In genomic region chr11:128664286-128664685, GRCh38 we compare ENCODE assay signal across 26 cellular contexts. TPM values are rescaled to one million over a fixed set of nuclear protein-coding genes. Genes with fewer than 3 reads are reported as not detected.
A peak's percentile ranks its signal among the peaks of the same experiment; 100 is the strongest.
DNase-seq lines count a peak whose midpoint lies in the region; ATAC-seq and TF ChIP-seq lines count a peak whose summit lies in the region.
"Had no signal": no experiment of that assay in that cellular context is flagged by ENCODE, and none has a peak within 500 bp of the region (broad histone marks: within the 10 kb centered on the region; RNA-seq: fewer than 3 reads in every experiment).

No MANE protein-coding gene starts in this region.

- peaks cover 97% of the 10 kb centered on the region for H3K4me1 ChIP-seq in BLaER1
- peaks cover 8% of the 10 kb centered on the region for H3K4me1 ChIP-seq in HEK293 (ENCODE audit: control insufficient read depth, insufficient read depth, low read length)
- peaks cover 0 to 7% of the 10 kb centered on the region in 2 donors for H3K4me1 ChIP-seq in lung (ENCODE audit: control insufficient read depth in 2 of 2, insufficient read depth in 2 of 2, low read length in 2 of 2)
- H3K4me1 ChIP-seq: gastroesophageal sphincter, Peyer's patch, right atrium auricular region, testis had no signal

- CTCF ChIA-PET in HEK293 (lab: Yijun Ruan, JAX): interaction anchor here (1.4 kb wide), 1 partner anchor 507 kb away, joined by 4 read pairs; no protein-coding TSS in a partner anchor

- H3K9ac ChIP-seq in BLaER1: peak overlapping the region; percentile 90

- H3K27ac ChIP-seq in BLaER1 (peak overlapping the region; percentile 99), HEK293 (ENCODE audit: extremely low read depth, low read depth, low read length) (no peak overlapping the region), WERI-Rb-1 (no peak overlapping the region), lung (ENCODE audit: low read depth in 1 of 2, low read length in 1 of 2) (no peak overlapping the region)
- H3K27ac ChIP-seq: gastroesophageal sphincter, Peyer's patch, right atrium auricular region, testis had no signal

- TF ChIP-seq CTCF in HEK293 (tag by site-specific recombination; IDR thresholded peaks at IDR 0.05): no peak
- TF ChIP-seq CTCF in WERI-Rb-1 (IDR thresholded peaks at IDR 0.05; ENCODE audit: low read depth, low read length): no peak
- no peak for TF ChIP-seq CTCF in lung (IDR thresholded peaks at IDR 0.05; ENCODE audit: control extremely low read depth, extremely low read depth)

- H3K36me3 ChIP-seq in BLaER1 (no peaks in the 10 kb centered on the region), HEK293 (ENCODE audit: control insufficient read depth in 2 of 2, insufficient read depth in 1 of 2, low read length in 2 of 2) (no peaks in the 10 kb centered on the region), WERI-Rb-1 (no peaks in the 10 kb centered on the region), lung (ENCODE audit: control insufficient read depth in 2 of 2, insufficient read depth in 2 of 2, low read length in 2 of 2) (no peaks in the 10 kb centered on the region)
- H3K36me3 ChIP-seq: gastroesophageal sphincter, left lung, Peyer's patch, right atrium auricular region had no signal

- 73 to 79% methylated on average over 5 of the region's 5 CpGs for WGBS in lung, 2 donors

- H3K9me3 ChIP-seq in BLaER1: peaks cover 2% of the 10 kb centered on the region; the same call in 1 of the 2 replicates
- no peaks in the 10 kb centered on the region for H3K9me3 ChIP-seq in HEK293 (ENCODE audit: control insufficient read depth, insufficient read depth, low read depth, low read length)
- no peaks in the 10 kb centered on the region for H3K9me3 ChIP-seq in WERI-Rb-1 (ENCODE audit: severe bottlenecking)
- H3K9me3 ChIP-seq in lung (ENCODE audit: control insufficient read depth in 2 of 2, insufficient read depth in 1 of 2, low read length in 1 of 2): no peaks in the 10 kb centered on the region
- H3K9me3 ChIP-seq: gastroesophageal sphincter, left lung, Peyer's patch, right atrium auricular region, testis had no signal

- H3K27me3 ChIP-seq in BLaER1 (no peaks in the 10 kb centered on the region), WERI-Rb-1 (ENCODE audit: insufficient read depth, low read depth, severe bottlenecking) (no peaks in the 10 kb centered on the region), lung (ENCODE audit: control insufficient read depth, insufficient read depth) (no peaks in the 10 kb centered on the region)
- H3K27me3 ChIP-seq: left lung, Peyer's patch, right atrium auricular region, testis had no signal

- H3K4me3 ChIP-seq in BLaER1: peak overlapping the region; percentile 60
- no peak overlapping the region for H3K4me3 ChIP-seq in HEK293 (ENCODE audit: low read depth, low read length)
- no peak overlapping the region for H3K4me3 ChIP-seq in WERI-Rb-1 (ENCODE audit: low read depth, low read length)
- no peak overlapping the region for H3K4me3 ChIP-seq in lung
- H3K4me3 ChIP-seq: gastroesophageal sphincter, left lung, Peyer's patch, right atrium auricular region, testis had no signal

- ATAC-seq in lung (ENCODE audit: insufficient read depth, low FRiP score): peak; percentile 19
- ATAC-seq: activated CD8-positive, alpha-beta T cell treated with anti-CD3 and anti-CD28 coated beads, Interleukin-2, amount 10 ng/mL, durations not matched to agents 7 days and 5 days; CD8-positive, alpha-beta T cell; gastroesophageal sphincter; left lung; stimulated activated naive CD8-positive, alpha-beta T cell treated with anti-CD3 and anti-CD28 coated beads, Interleukin-15, Interleukin-2, amounts not matched to agents 100 U/mL and 50 U/mL, for 24 hours had no signal

- POLR2A ChIA-PET in HEK293 (lab: Yijun Ruan, JAX): no interaction called here

- DNase-seq in WERI-Rb-1: peak; percentile 71
- no peak for DNase-seq in lung (ENCODE audit: low spot score)
- no peak for DNase-seq in LoVo (ENCODE audit: low spot score)
- no peak for DNase-seq in 8988T
- no peak for DNase-seq in NCI-H128 (lab: John Stamatoyannopoulos, UW; ENCODE audit: unreplicated experiment)
- no peak for DNase-seq in HuH-7 (ENCODE audit: low spot score)
- DNase-seq: activated CD4-positive, alpha-beta T cell treated with anti-CD3 and anti-CD28 coated beads for 4 hours; activated CD8-positive, alpha-beta T cell treated with anti-CD3 and anti-CD28 coated beads, Interleukin-2, amount 10 ng/mL, durations not matched to agents 7 days and 5 days; activated naive CD4-positive, alpha-beta T cell treated with anti-CD3 and anti-CD28 coated beads for 36 hours; CD8-positive, alpha-beta T cell; HCEC 1CT; hypothalamus; mesenchymal stem cell; NCI-H1694; NCI-H526; Peyer's patch; SHP77; stimulated activated CD4-positive, alpha-beta T cell treated with anti-CD3 and anti-CD28 coated beads, Interleukin-1b, Interleukin-23, amount 100 ng/mL, for 48 hours; stimulated activated naive CD8-positive, alpha-beta T cell treated with anti-CD3 and anti-CD28 coated beads, Interleukin-15, Interleukin-2, amounts not matched to agents 100 U/mL and 50 U/mL, for 24 hours; T-helper 2 cell; testis had no signal

- no peaks in the 10 kb centered on the region for H4K20me1 ChIP-seq in BLaER1

- peak overlapping the region; percentile 88 for H3K4me2 ChIP-seq in BLaER1

TF ChIP-seq in HEK293, 187 proteins besides CTCF, POLR2A, EP300 and RAD21:
- TF ChIP-seq ZNF558 (tag by site-specific recombination; IDR thresholded peaks at IDR 0.05): no peak
- 0 out of 2 replicates have a peak, but pooled peaks have one; percentile 33 for TF ChIP-seq TCF7L2 (IDR thresholded peaks at IDR 0.05; ENCODE audit: borderline replicate concordance, low read depth, low read length)
- no peak for TF ChIP-seq SCRT1 (tag by site-specific recombination; IDR thresholded peaks at IDR 0.05; ENCODE audit: borderline replicate concordance)
- no peak for TF ChIP-seq ZNF148 (tag by site-specific recombination; IDR thresholded peaks at IDR 0.05; ENCODE audit: borderline replicate concordance)

RNA-seq across cellular contexts. Expression of gene FLI1, which starts 29.6 kb away (rescaled TPM):
- 10 to 100 TPM; 41.6 to 59.2 TPM for total RNA-seq in lung
- polyA plus RNA-seq in lung: 10 to 100 TPM; 19.4 to 26.4 TPM
